In the genomic region with DNA sequence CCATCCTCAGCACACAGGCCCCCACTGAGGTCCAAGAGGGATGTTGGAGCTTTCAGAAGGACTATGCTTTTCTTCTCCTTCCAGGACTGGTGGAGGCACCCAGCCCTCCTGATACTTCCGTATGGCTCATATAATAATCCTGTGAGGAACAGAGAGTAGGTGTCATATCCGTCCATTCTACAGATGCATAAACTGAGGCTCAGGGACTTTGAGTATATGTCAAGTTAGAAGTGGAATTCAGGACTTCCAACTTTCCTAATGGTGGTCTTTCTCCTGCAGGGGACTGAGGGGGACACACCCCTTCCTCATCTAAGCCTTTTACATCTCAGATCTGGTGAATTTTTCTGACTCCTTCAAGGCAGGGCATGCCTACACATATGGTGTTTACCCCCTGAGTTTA, we compare ENCODE assay signal across 26 cellular contexts.
"Had no signal": no experiment of that assay in that cellular context is flagged by ENCODE, and none has a peak within 500 bp of the region (broad histone marks: within the 10 kb centered on the region; RNA-seq: fewer than 3 reads in every experiment).

No MANE protein-coding gene starts in this region.

- H3K4me3 ChIP-seq: colonic mucosa, coronary artery, esophagus muscularis mucosa, esophagus squamous epithelium, gastrocnemius medialis, gastroesophageal sphincter, heart left ventricle, heart right ventricle had no signal

- FAIRE-seq: colon, endometrium, endothelial cell of umbilical vein, frontal cortex had no signal

- H3K36me3 ChIP-seq: colonic mucosa, esophagus muscularis mucosa, esophagus squamous epithelium, gastrocnemius medialis, gastroesophageal sphincter, heart left ventricle, heart right ventricle had no signal

- H3K27ac ChIP-seq: colonic mucosa, coronary artery, epithelial cell of prostate, esophagus muscularis mucosa, esophagus squamous epithelium, foreskin keratinocyte, gastrocnemius medialis, gastroesophageal sphincter, heart left ventricle, heart right ventricle had no signal

- ATAC-seq: effector memory CD8-positive, alpha-beta T cell; esophagus mucosa; foreskin keratinocyte; gastrocnemius medialis; gastroesophageal sphincter; heart left ventricle; heart right ventricle had no signal

- H3K4me1 ChIP-seq: colonic mucosa, foreskin keratinocyte had no signal

- DNase-seq: colonic mucosa; cortex of kidney; dermis blood vessel endothelial cell; effector CD4-positive, alpha-beta T cell; effector CD8-positive, alpha-beta T cell; effector memory CD4-positive, alpha-beta T cell; effector memory CD8-positive, alpha-beta T cell; endodermal cell; erythroblast; esophagus squamous epithelium; foreskin keratinocyte; foreskin melanocyte; gastrocnemius medialis; glutamatergic neuron; head of caudate nucleus; heart left ventricle; heart right ventricle had no signal

- H3K9me3 ChIP-seq: colonic mucosa, esophagus squamous epithelium, gastrocnemius medialis, heart left ventricle, heart right ventricle had no signal

- H3K27me3 ChIP-seq: colonic mucosa, esophagus muscularis mucosa, esophagus squamous epithelium, foreskin keratinocyte, gastrocnemius medialis, gastroesophageal sphincter, heart left ventricle, heart right ventricle had no signal
